ENCODE assay signal across 2 cellular contexts in genomic region chr15:96323250-96324162, GRCh38.
TF ChIP-seq lines count a peak whose summit lies in the region.

No MANE protein-coding gene starts in this region.

TF ChIP-seq in IMR-90, 13 proteins besides CTCF, POLR2A, EP300 and RAD21:
- TF ChIP-seq RCOR1 (IDR thresholded peaks at IDR 0.05; ENCODE audit: insufficient replicate concordance, low read length) (no peak), NFE2L2 (IDR thresholded peaks at IDR 0.05; ENCODE audit: low read depth, low read length) (no peak), MAZ (IDR thresholded peaks at IDR 0.05; ENCODE audit: borderline replicate concordance, low read depth, low read length) (no peak), CHD1 (IDR thresholded peaks at IDR 0.05; ENCODE audit: low read depth, low read length) (no peak), SMC3 (IDR thresholded peaks at IDR 0.05; ENCODE audit: low read depth, low read length) (no peak), CEBPB (IDR thresholded peaks at IDR 0.05; ENCODE audit: low read depth, low read length) (no peak), BHLHE40 (IDR thresholded peaks at IDR 0.05; ENCODE audit: low read depth, low read length) (no peak), FOS (IDR thresholded peaks at IDR 0.05; ENCODE audit: low read depth, low read length) (no peak), MAFK (IDR thresholded peaks at IDR 0.05; ENCODE audit: low read depth, low read length) (no peak), USF2 (IDR thresholded peaks at IDR 0.05; ENCODE audit: low read depth, low read length) (no peak), RFX5 (IDR thresholded peaks at IDR 0.05; ENCODE audit: low read depth, low read length) (no peak), ELK1 (IDR thresholded peaks at IDR 0.05; ENCODE audit: borderline replicate concordance, low read depth, low read length) (no peak), MXI1 (IDR thresholded peaks at IDR 0.05; ENCODE audit: borderline replicate concordance, low read depth, low read length) (no peak)

TF ChIP-seq in H1, 55 proteins besides CTCF, POLR2A, EP300 and RAD21:
- TF ChIP-seq RNF2 (IDR thresholded peaks at IDR 0.05; ENCODE audit: borderline replicate concordance, low read depth, low read length, missing control alignments, poor library complexity, severe bottlenecking) = peak; percentile 93
- TF ChIP-seq CREB1 (IDR thresholded peaks at IDR 0.05) = 0 out of 2 replicates have a peak, but pooled peaks have one; percentile 3
- peak; percentile 97 for TF ChIP-seq EZH2 (IDR thresholded peaks at IDR 0.05; ENCODE audit: low read depth, low read length, severe bottlenecking)
- TF ChIP-seq ASH2L (IDR thresholded peaks at IDR 0.05; ENCODE audit: low read length) = peak; percentile 28
- no peak for TF ChIP-seq CEBPB (IDR thresholded peaks at IDR 0.05; ENCODE audit: low read depth, low read length)
- peak; percentile 94 for TF ChIP-seq SUZ12 (IDR thresholded peaks at IDR 0.05; ENCODE audit: low read length)
- TF ChIP-seq SIRT6 (IDR thresholded peaks at IDR 0.05; ENCODE audit: low read length) = no peak
- no peak for TF ChIP-seq HDAC2 (IDR thresholded peaks at IDR 0.05; ENCODE audit: borderline replicate concordance in 1 of 2, low read depth in 2 of 2, low read length in 2 of 2)
